Comparison of ENCODE assay signal across 18 cellular contexts in the genomic region with DNA sequence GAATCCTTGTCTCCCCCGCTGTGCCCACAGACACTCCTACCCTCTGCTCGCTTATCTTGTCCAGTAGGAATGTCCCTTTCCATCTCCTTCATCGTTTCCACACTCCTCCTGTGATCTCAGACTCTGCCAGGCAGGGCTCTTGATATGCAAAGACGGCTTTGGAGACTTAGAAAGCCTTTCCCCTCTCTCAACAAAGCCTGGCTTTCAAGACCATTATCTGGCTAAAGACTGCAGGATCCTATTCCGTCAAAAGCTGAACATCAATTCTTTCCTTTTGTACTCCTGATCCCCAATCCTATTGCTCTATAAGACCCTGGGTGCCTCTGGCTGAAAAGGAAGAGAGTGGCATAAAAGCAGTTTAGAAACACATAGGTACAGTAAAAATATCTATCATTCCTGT.
"Had no signal": no experiment of that assay in that cellular context is flagged by ENCODE, and none has a peak within 500 bp of the region (broad histone marks: within the 10 kb centered on the region; RNA-seq: fewer than 3 reads in every experiment).

No MANE protein-coding gene starts in this region.

- H3K27ac Mint-ChIP-seq: activated naive CD4-positive, alpha-beta T cell treated with anti-CD3 and anti-CD28 coated beads, Interleukin-2, amount 50 U/mL, for 72 hours; effector memory CD8-positive, alpha-beta T cell; mesothelial cell of epicardium; stimulated activated naive CD8-positive, alpha-beta T cell treated with anti-CD3 and anti-CD28 coated beads, Interleukin-15, amount 100 ng/mL, for 72 hours had no signal

- H3K27ac ChIP-seq: epithelial cell of prostate, left ventricle myocardium inferior, neutrophil, ovary, prostate gland, suprapubic skin had no signal

- H3K4me3 ChIP-seq: heart right ventricle, left ventricle myocardium inferior, ovary, prostate gland, suprapubic skin, tibial nerve had no signal

- H3K27me3 ChIP-seq: ovary had no signal

- H3K9me3 ChIP-seq: heart right ventricle, left ventricle myocardium inferior, neutrophil, ovary, prostate gland, suprapubic skin, tibial nerve had no signal

- H3K4me1 ChIP-seq: prostate gland, suprapubic skin had no signal

- H3K4me3 Mint-ChIP-seq: effector memory CD8-positive, alpha-beta T cell; mesothelial cell of epicardium; naive thymus-derived CD8-positive, alpha-beta T cell; stimulated activated naive CD8-positive, alpha-beta T cell treated with anti-CD3 and anti-CD28 coated beads, Interleukin-15, amount 100 ng/mL, for 72 hours had no signal

- H3K36me3 Mint-ChIP-seq: activated naive CD4-positive, alpha-beta T cell treated with anti-CD3 and anti-CD28 coated beads, Interleukin-2, amount 50 U/mL, for 72 hours; mesothelial cell of epicardium had no signal

- H3K9me3 Mint-ChIP-seq: stimulated activated naive CD8-positive, alpha-beta T cell treated with anti-CD3 and anti-CD28 coated beads, Interleukin-15, amount 100 ng/mL, for 72 hours had no signal

- DNase-seq: activated gamma-delta T cell treated with Interleukin-2 at 50 U/mL for 16 hours; activated T-cell treated with anti-CD3 and anti-CD28 coated beads, Interleukin-2, amount 50 U/mL, for 1 hour; aorta; central memory CD4-positive, alpha-beta T cell; effector memory CD8-positive, alpha-beta T cell; heart right ventricle; left ventricle myocardium inferior; naive thymus-derived CD8-positive, alpha-beta T cell; ovary; stimulated activated naive CD8-positive, alpha-beta T cell treated with anti-CD3 and anti-CD28 coated beads, Interleukin-15, amount 100 ng/mL, for 72 hours; T-helper 9 cell had no signal

- H3K36me3 ChIP-seq: heart right ventricle, left ventricle myocardium inferior, neutrophil, ovary, prostate gland, suprapubic skin, tibial nerve had no signal

- H3K4me1 Mint-ChIP-seq: stimulated activated naive CD8-positive, alpha-beta T cell treated with anti-CD3 and anti-CD28 coated beads, Interleukin-15, amount 100 ng/mL, for 72 hours had no signal
